In the genomic region with DNA sequence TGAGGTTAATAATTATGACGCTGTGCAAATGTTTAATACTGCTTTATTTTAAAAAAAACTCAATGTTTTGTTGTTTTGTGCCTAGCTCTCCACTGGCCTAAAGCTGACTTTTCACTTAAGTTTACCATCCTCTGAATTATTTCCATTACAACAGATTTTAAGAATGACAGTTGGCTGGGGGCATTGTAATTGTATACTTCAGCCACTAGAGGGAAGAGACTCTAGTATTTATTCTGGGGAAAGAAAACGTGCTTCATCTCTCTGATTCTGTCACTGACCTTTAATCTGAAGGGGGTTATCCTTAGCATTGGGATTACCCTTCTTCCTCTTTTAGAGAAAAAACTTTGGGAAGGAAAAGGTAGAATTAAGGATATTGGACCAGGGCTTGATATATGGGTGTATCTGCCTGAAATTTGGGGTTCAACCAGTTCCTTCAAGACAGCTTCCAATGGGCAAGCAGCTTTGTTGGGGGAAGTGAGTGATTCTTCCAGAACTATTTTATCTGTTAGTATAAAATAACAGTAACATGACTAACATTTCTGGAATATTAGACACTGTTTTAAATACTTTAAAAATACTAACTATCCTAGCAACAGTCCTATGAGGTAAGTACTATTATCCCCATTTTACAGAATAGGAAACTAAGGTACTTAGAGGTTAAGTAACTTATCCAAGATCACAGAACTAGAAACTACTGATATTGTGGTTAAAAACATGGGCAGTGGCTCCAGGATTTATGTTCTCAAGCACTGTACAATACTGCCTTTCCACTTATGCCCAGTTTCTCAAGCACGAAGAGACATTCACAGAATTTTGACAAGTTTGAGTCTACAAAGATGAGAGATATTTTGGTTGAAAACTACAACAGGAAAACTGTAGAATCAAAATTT, we compare ENCODE assay signal across 8 cellular contexts.
A peak's percentile ranks its signal among the peaks of the same experiment; 100 is the strongest.
DNase-seq lines count a peak whose midpoint lies in the region; ATAC-seq, FAIRE-seq and TF ChIP-seq lines count a peak whose summit lies in the region.

No MANE protein-coding gene starts in this region.

- TF ChIP-seq EP300 in sigmoid colon (IDR thresholded peaks at IDR 0.05) = no peak

- peaks cover 0 to 4% (median 2%) of the 10 kb centered on the region in 3 donors for H3K4me1 Mint-ChIP-seq in T-cell

- H3K36me3 Mint-ChIP-seq in T-cell = no peaks in the 10 kb centered on the region

- CTCF ChIA-PET in AG04450 (lab: Charles Lee) = interaction anchor here (0.6 to 8.9 kb wide), 43 partner anchors 8 to 682 kb away, joined by 3 to 111 read pairs (median 4); no protein-coding TSS in a partner anchor
- CTCF ChIA-PET in T-cell (lab: Charles Lee) = interaction anchor here (0.6 to 2.7 kb wide), 6 partner anchors 8 to 1250 kb away, joined by 3 to 12 read pairs (median 4); no protein-coding TSS in a partner anchor

- intact Hi-C loops in sigmoid colon (cut with DNase I) = loop anchor here (5.0 to 10.0 kb wide), 3 partner anchors 159 to 219 kb away; no protein-coding TSS in a partner anchor

- H3K4me3 Mint-ChIP-seq in T-cell = no peak overlapping the region

- ATAC-seq in T-cell (replicated peaks in 1 of 4) (peak; percentile 58 to 66 (median 62)), foreskin keratinocyte (peak; percentile 19)

- POLR2A ChIA-PET in AG04450 (lab: Yijun Ruan, JAX) (no interaction called here), T-cell (lab: Charles Lee) (interaction anchor here in 1 of 2 donors (0.9 kb wide), 1 partner anchor 219 kb away, joined by 3 read pairs; no protein-coding TSS in a partner anchor)

- H3K36me3 ChIP-seq in sigmoid colon = no peaks in the 10 kb centered on the region

- peak; percentile 84 for TF ChIP-seq CTCF in AG04450 (IDR thresholded peaks at IDR 0.05; ENCODE audit: low read depth, low read length)
- TF ChIP-seq CTCF in GM12865 (IDR thresholded peaks at IDR 0.05; ENCODE audit: insufficient read depth, low read depth, low read length, missing control alignments) = peak; percentile 65
- TF ChIP-seq CTCF in foreskin keratinocyte (conservative IDR thresholded peaks at IDR 0.05) = peak; percentile 85
- TF ChIP-seq CTCF in sigmoid colon (IDR thresholded peaks at IDR 0.05) = peak; percentile 44 to 88 (median 83)

- no peak overlapping the region for H3K4me3 ChIP-seq in AG04450 (ENCODE audit: low read depth, low read length)
- H3K4me3 ChIP-seq in GM12865 (ENCODE audit: low read depth, low read length) = no peak overlapping the region
- H3K4me3 ChIP-seq in sigmoid colon = no peak overlapping the region

- H3K27ac ChIP-seq in AG04450 (ENCODE audit: low read depth, low read length) (no peak overlapping the region), foreskin keratinocyte (peak overlapping the region; percentile 74), sigmoid colon (no peak overlapping the region)

- H3K9me3 Mint-ChIP-seq in T-cell = no peaks in the 10 kb centered on the region

- no peak for TF ChIP-seq POLR2A in sigmoid colon (IDR thresholded peaks at IDR 0.05)

- FAIRE-seq in HTR-8/SVneo (lab: Jason Lieb, UNC) = no peak

- H3K9me3 ChIP-seq in AG04450 (ENCODE audit: control insufficient read depth, insufficient read depth, low read length) = no peaks in the 10 kb centered on the region
- H3K9me3 ChIP-seq in sigmoid colon = no peaks in the 10 kb centered on the region

- H3K27me3 ChIP-seq in AG04450 (ENCODE audit: control insufficient read depth, insufficient read depth, low read length) = no peaks in the 10 kb centered on the region
- H3K27me3 ChIP-seq in foreskin keratinocyte = no peaks in the 10 kb centered on the region
- no peaks in the 10 kb centered on the region for H3K27me3 ChIP-seq in sigmoid colon

- H3K4me1 ChIP-seq in foreskin keratinocyte (peaks cover 40% of the 10 kb centered on the region), sigmoid colon (peaks cover 0 to 13% (median 3%) of the 10 kb centered on the region in 4 donors)

- DNase-seq in AG04450 (ENCODE audit: low read depth, low spot score) = no peak
- peak; percentile 14 for DNase-seq in GM12865 (ENCODE audit: low read depth)
- DNase-seq in HTR-8/SVneo (ENCODE audit: insufficient read length, low spot score) = peak; percentile 23
- DNase-seq in T-cell = no peak
- DNase-seq in foreskin keratinocyte = no peak
- no peak for DNase-seq in sigmoid colon
- no peak for DNase-seq in NCI-H1048 (lab: John Stamatoyannopoulos, UW)
- no peak for DNase-seq in activated CD4-positive, alpha-beta T cell treated with anti-CD3 and anti-CD28 coated beads for 4 hours

- no peak overlapping the region for H3K27ac Mint-ChIP-seq in T-cell

- no peaks in the 10 kb centered on the region for H3K27me3 Mint-ChIP-seq in T-cell

- WGBS in sigmoid colon, 2 donors = 53 to 54% methylated on average over 3 of the region's 3 CpGs

Comparison
In these comparisons a context has a peak if more than half of its experiments do, and no peak if none do; other contexts are left out.
1. DNase-seq: peak in GM12865 (single experiment) and HTR-8/SVneo (single experiment); none in AG04450 (single experiment), T-cell (0 of 34), foreskin keratinocyte (0 of 2), sigmoid colon (single experiment), NCI-H1048 (single experiment) and activated CD4-positive, alpha-beta T cell treated with anti-CD3 and anti-CD28 coated beads for 4 hours (0 of 2).
2. Peak in every context shown above with its lines, with median percentiles within 50 percentile points of each other: CTCF ChIP-seq.